In the genomic region with DNA sequence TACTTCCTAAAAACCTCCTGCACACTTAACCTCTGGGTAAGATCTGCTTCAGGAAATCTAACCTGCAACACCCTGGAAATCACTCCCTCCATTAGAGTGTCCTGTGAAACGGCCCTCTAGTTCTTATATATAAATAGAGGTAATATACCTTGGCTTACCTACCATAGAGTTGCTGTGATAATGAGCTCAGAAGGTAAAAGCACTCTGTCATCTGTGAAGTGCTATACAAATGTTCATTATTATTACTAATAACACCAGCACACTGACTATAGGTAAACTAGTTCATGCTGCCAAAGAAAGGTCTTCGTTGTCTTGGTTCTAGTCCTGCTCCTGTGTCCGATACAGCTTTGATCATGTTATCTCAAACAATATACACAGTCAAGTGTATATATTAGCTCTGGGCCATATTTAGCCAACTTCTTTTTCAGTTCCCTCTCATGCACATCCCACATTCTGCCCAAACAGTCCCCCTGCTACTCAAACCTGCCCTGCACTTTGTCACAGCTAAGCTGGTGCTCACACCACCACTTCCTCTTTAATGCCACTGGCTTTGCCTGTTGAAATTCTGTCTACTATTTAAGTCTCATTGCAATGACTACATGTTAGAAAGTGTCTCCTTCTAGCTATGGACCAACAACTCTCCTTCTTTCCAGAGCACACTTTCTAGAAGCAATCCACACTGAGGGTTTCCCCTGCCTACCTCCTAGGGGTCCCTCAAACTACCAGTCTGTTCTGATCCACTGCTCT, we compare ENCODE assay signal across 9 cellular contexts. TPM values are rescaled to one million over a fixed set of nuclear protein-coding genes. Genes with fewer than 3 reads are reported as not detected.
DNase-seq lines count a peak whose midpoint lies in the region; ATAC-seq, FAIRE-seq and TF ChIP-seq lines count a peak whose summit lies in the region.
"Had no signal": no experiment of that assay in that cellular context is flagged by ENCODE, and none has a peak within 500 bp of the region (broad histone marks: within the 10 kb centered on the region; RNA-seq: fewer than 3 reads in every experiment).

No MANE protein-coding gene starts in this region.

- H4K20me1 ChIP-seq in GM23248 (ENCODE audit: insufficient read depth) = no peaks in the 10 kb centered on the region

- peaks cover 58% of the 10 kb centered on the region for H3K79me2 ChIP-seq in GM23248 (ENCODE audit: insufficient read depth)

- H3K9me3 ChIP-seq in GM23248 (ENCODE audit: low read depth) = no peaks in the 10 kb centered on the region

- TF ChIP-seq POLR2A in GM19099 (IDR thresholded peaks at IDR 0.05; ENCODE audit: extremely low read depth, insufficient read length, low read depth) = peak; percentile 30

- H3K36me3 ChIP-seq in GM23248 (ENCODE audit: low read depth) = no peaks in the 10 kb centered on the region

- in situ Hi-C loops in GM23248 (cut with MboI) = no loop called here

- H3K4me1 ChIP-seq in GM23248 (ENCODE audit: insufficient read depth) = peaks cover 15% of the 10 kb centered on the region

- DNase-seq in AML-193 (lab: John Stamatoyannopoulos, UW) = peak; percentile 82 to 86
- peak; percentile 96 for DNase-seq in NOMO-1 treated with DMSO at 0.1 percent for 48 hours (lab: John Stamatoyannopoulos, UW; ENCODE audit: unreplicated experiment)
- no peak for DNase-seq in GM23248
- DNase-seq in RCC 7860 (ENCODE audit: low spot score) = no peak
- no peak for DNase-seq in activated T-cell treated with anti-CD3 and anti-CD28 coated beads, Interleukin-2, amount 50 U/mL, for 24 hours
- DNase-seq in activated naive CD4-positive, alpha-beta T cell treated with anti-CD3 and anti-CD28 coated beads for 36 hours = no peak

- H3K9ac ChIP-seq in GM23248 = no peak overlapping the region

- H3K9me2 ChIP-seq in GM23248 (ENCODE audit: insufficient read depth) = no peaks in the 10 kb centered on the region

- H3K9me3 Mint-ChIP-seq in activated T-cell treated with anti-CD3 and anti-CD28 coated beads, Interleukin-2, amount 50 U/mL, for 24 hours = no peaks in the 10 kb centered on the region
- no peaks in the 10 kb centered on the region for H3K9me3 Mint-ChIP-seq in activated naive CD4-positive, alpha-beta T cell treated with anti-CD3 and anti-CD28 coated beads for 36 hours
- H3K9me3 Mint-ChIP-seq: central memory CD8-positive, alpha-beta T cell had no signal

- no peak overlapping the region for H3K4me2 ChIP-seq in GM23248 (ENCODE audit: unreplicated experiment)

- no peak overlapping the region for H3K27ac Mint-ChIP-seq in activated T-cell treated with anti-CD3 and anti-CD28 coated beads, Interleukin-2, amount 50 U/mL, for 24 hours
- no peak overlapping the region for H3K27ac Mint-ChIP-seq in activated naive CD4-positive, alpha-beta T cell treated with anti-CD3 and anti-CD28 coated beads for 36 hours

- peaks cover 32% of the 10 kb centered on the region for H3K27me3 Mint-ChIP-seq in activated T-cell treated with anti-CD3 and anti-CD28 coated beads, Interleukin-2, amount 50 U/mL, for 24 hours
- peaks cover 38% of the 10 kb centered on the region for H3K27me3 Mint-ChIP-seq in activated naive CD4-positive, alpha-beta T cell treated with anti-CD3 and anti-CD28 coated beads for 36 hours (ENCODE audit: low read depth)

- CTCF ChIA-PET in activated naive CD4-positive, alpha-beta T cell treated with anti-CD3 and anti-CD28 coated beads for 36 hours (lab: Charles Lee) = interaction anchor here (1.1 to 1.7 kb wide), 2 partner anchors 10 to 49 kb away, joined by 5 to 10 read pairs; no protein-coding TSS in a partner anchor

- H3K36me3 Mint-ChIP-seq in activated T-cell treated with anti-CD3 and anti-CD28 coated beads, Interleukin-2, amount 50 U/mL, for 24 hours (ENCODE audit: low read depth) = peaks cover 10% of the 10 kb centered on the region
- peaks cover 10% of the 10 kb centered on the region for H3K36me3 Mint-ChIP-seq in activated naive CD4-positive, alpha-beta T cell treated with anti-CD3 and anti-CD28 coated beads for 36 hours (ENCODE audit: low read depth)

- WGBS in GM23248 (ENCODE audit: low coverage in 1 of 2, low lambda C conversion rate in 2 of 2, missing lambda C conversion rate in 2 of 2), 2 experiments = 98 to 99% methylated on average over 3 of the region's 3 CpGs

- H3K4me3 ChIP-seq in GM23248 = no peak overlapping the region

- no peaks in the 10 kb centered on the region for H3K27me3 ChIP-seq in GM23248 (replicated peaks; ENCODE audit: insufficient read depth)

- no peak for FAIRE-seq in RCC 7860 (lab: Jason Lieb, UNC)

- peaks cover 4% of the 10 kb centered on the region for H3K4me1 Mint-ChIP-seq in activated T-cell treated with anti-CD3 and anti-CD28 coated beads, Interleukin-2, amount 50 U/mL, for 24 hours (ENCODE audit: low read depth)
- H3K4me1 Mint-ChIP-seq in activated naive CD4-positive, alpha-beta T cell treated with anti-CD3 and anti-CD28 coated beads for 36 hours (ENCODE audit: low read depth) = peaks cover 4% of the 10 kb centered on the region

- H3K27ac ChIP-seq in GM23248 = no peak overlapping the region

- no peak overlapping the region for H2AFZ ChIP-seq in GM23248

- peaks cover 15% of the 10 kb centered on the region for H3F3A ChIP-seq in GM23248 (ENCODE audit: insufficient read depth)

- peak; percentile 64 for ATAC-seq in HG02970 (IDR thresholded peaks at IDR 0.05; ENCODE audit: low FRiP score, unreplicated experiment)

- intact Hi-C loops in activated naive CD4-positive, alpha-beta T cell treated with anti-CD3 and anti-CD28 coated beads for 36 hours (cut with micrococcal nuclease) = loop anchor here (10.0 kb wide), 2 partner anchors 1546 to 1576 kb away; partner anchors contain the start of genes GLIPR1 and KRR1

- H3K4me3 Mint-ChIP-seq in activated T-cell treated with anti-CD3 and anti-CD28 coated beads, Interleukin-2, amount 50 U/mL, for 24 hours = no peak overlapping the region
- H3K4me3 Mint-ChIP-seq in activated naive CD4-positive, alpha-beta T cell treated with anti-CD3 and anti-CD28 coated beads for 36 hours = no peak overlapping the region
- H3K4me3 Mint-ChIP-seq: central memory CD8-positive, alpha-beta T cell had no signal

RNA-seq across cellular contexts. Expression of gene E2F7, which starts 5.1 kb away (rescaled TPM):
- 2.5 and 5.6 TPM in 2 replicates for total RNA-seq in GM23248 (2014; rRNA removed; shearing (Covaris generic))
- 3.7 and 5.7 TPM in 2 replicates for polyA plus RNA-seq in GM23248 (2016; fragmentation: Nextera tagmentation; extraction: Ambion mirVana)
- total RNA-seq in activated naive CD4-positive, alpha-beta T cell treated with anti-CD3 and anti-CD28 coated beads for 36 hours = 1 to 10 TPM; 9.6 to 9.9 TPM

Comparison
In these comparisons a context has a peak if more than half of its experiments do, and no peak if none do; other contexts are left out.
1. DNase-seq: peak in AML-193 (2 of 2) and NOMO-1 treated with DMSO at 0.1 percent for 48 hours (single experiment); none in GM23248 (single experiment), RCC 7860 (single experiment), activated T-cell treated with anti-CD3 and anti-CD28 coated beads, Interleukin-2, amount 50 U/mL, for 24 hours (single experiment) and activated naive CD4-positive, alpha-beta T cell treated with anti-CD3 and anti-CD28 coated beads for 36 hours (single experiment).